ENCODE assay signal across 15 cellular contexts in genomic region chr6:160810238-160810637, GRCh38.
DNase-seq lines count a peak whose midpoint lies in the region; ATAC-seq and TF ChIP-seq lines count a peak whose summit lies in the region.
"Had no signal": no experiment of that assay in that cellular context is flagged by ENCODE, and none has a peak within 500 bp of the region (broad histone marks: within the 10 kb centered on the region; RNA-seq: fewer than 3 reads in every experiment).

No MANE protein-coding gene starts in this region.

- H3K27me3 Mint-ChIP-seq in neural progenitor cell (ENCODE audit: insufficient read depth, low read depth), result peaks cover 2% of the 10 kb centered on the region

- no peak overlapping the region for H3K4me3 ChIP-seq in neural progenitor cell
- no peak overlapping the region for H3K4me3 ChIP-seq in esophagus squamous epithelium
- no peak overlapping the region for H3K4me3 ChIP-seq in mesenchymal stem cell (ENCODE audit: insufficient read depth in 1 of 2, low read depth in 1 of 2, low read length in 2 of 2)
- H3K4me3 ChIP-seq: SJCRH30 had no signal

- no peak overlapping the region for H3K9ac ChIP-seq in neural progenitor cell
- H3K9ac ChIP-seq in mesenchymal stem cell (ENCODE audit: low read length), result no peak overlapping the region

- H2BK12ac ChIP-seq in mesenchymal stem cell (ENCODE audit: low read length in 2 of 2), result no peak overlapping the region

- H3K79me1 ChIP-seq in mesenchymal stem cell (replicated peaks; ENCODE audit: low read length, poor library complexity, severe bottlenecking), result no peaks in the 10 kb centered on the region

- H3K4me1 ChIP-seq in neural progenitor cell (no peaks in the 10 kb centered on the region), esophagus squamous epithelium (peaks cover 0 to 5% (median 0%) of the 10 kb centered on the region in 3 donors), mesenchymal stem cell (ENCODE audit: control insufficient read depth, insufficient read depth, low read depth, low read length) (no peaks in the 10 kb centered on the region)
- H3K4me1 ChIP-seq: SJCRH30 had no signal

- H3K9me3 ChIP-seq in neural progenitor cell (ENCODE audit: low read depth) (no peaks in the 10 kb centered on the region), esophagus squamous epithelium (no peaks in the 10 kb centered on the region), mesenchymal stem cell (ENCODE audit: control insufficient read depth, low read length) (no peaks in the 10 kb centered on the region)
- H3K9me3 ChIP-seq: SJCRH30 had no signal

- H2AFZ ChIP-seq in neural progenitor cell (replicated peaks) (peak overlapping the region; percentile 59), mesenchymal stem cell (ENCODE audit: low read depth, low read length) (no peak overlapping the region)

- TF ChIP-seq POLR2A in esophagus squamous epithelium (IDR thresholded peaks at IDR 0.05), result no peak

- H3K14ac ChIP-seq in mesenchymal stem cell (ENCODE audit: low read length in 2 of 2), result no peak overlapping the region

- H2AK5ac ChIP-seq in mesenchymal stem cell (ENCODE audit: low read length, severe bottlenecking), result no peak overlapping the region

- H3K36me3 ChIP-seq in neural progenitor cell, result no peaks in the 10 kb centered on the region
- H3K36me3 ChIP-seq in esophagus squamous epithelium, result no peaks in the 10 kb centered on the region
- no peaks in the 10 kb centered on the region for H3K36me3 ChIP-seq in mesenchymal stem cell (ENCODE audit: control insufficient read depth in 1 of 2, insufficient read depth in 2 of 2, low read depth in 1 of 2, low read length in 2 of 2)

- WGBS in esophagus squamous epithelium, 2 donors, result 30% methylated on average over 3 of the region's 3 CpGs
- WGBS in mesenchymal stem cell, result 62% methylated on average over 1 of the region's 3 CpGs

- peaks cover 4% of the 10 kb centered on the region for H3K4me1 Mint-ChIP-seq in neural progenitor cell
- H3K4me1 Mint-ChIP-seq: CD8-positive, alpha-beta memory T cell had no signal

- H3K79me2 ChIP-seq in neural progenitor cell (ENCODE audit: low read depth), result no peaks in the 10 kb centered on the region

- no peak overlapping the region for H2BK5ac ChIP-seq in mesenchymal stem cell (ENCODE audit: low read depth, low read length, poor library complexity, severe bottlenecking)

- H3K4ac ChIP-seq in mesenchymal stem cell (ENCODE audit: low read depth in 1 of 2, low read length in 2 of 2), result no peak overlapping the region

- H3K4me2 ChIP-seq in neural progenitor cell (no peak overlapping the region), mesenchymal stem cell (ENCODE audit: low read length, poor library complexity, severe bottlenecking) (no peak overlapping the region)

- peaks cover 4% of the 10 kb centered on the region for H3F3A ChIP-seq in neural progenitor cell (ENCODE audit: low read depth)

- H3K27ac Mint-ChIP-seq in neural progenitor cell, result no peak overlapping the region

- no peak overlapping the region for H2BK15ac ChIP-seq in mesenchymal stem cell (ENCODE audit: low read depth, poor library complexity, severe bottlenecking)

- H3K18ac ChIP-seq in mesenchymal stem cell (ENCODE audit: low read depth in 1 of 2, low read length in 2 of 2), result no peak overlapping the region

- H3K27ac ChIP-seq in neural progenitor cell (no peak overlapping the region), esophagus squamous epithelium (no peak overlapping the region), mesenchymal stem cell (ENCODE audit: low read length, poor library complexity, severe bottlenecking) (no peak overlapping the region)
- H3K27ac ChIP-seq: SJCRH30 had no signal

- no peak overlapping the region for H3K4me3 Mint-ChIP-seq in neural progenitor cell
- H3K4me3 Mint-ChIP-seq: CD8-positive, alpha-beta memory T cell had no signal

- no peak overlapping the region for H3K23ac ChIP-seq in mesenchymal stem cell (ENCODE audit: low read length in 2 of 2)

- H4K20me1 ChIP-seq in neural progenitor cell (ENCODE audit: low read depth), result no peaks in the 10 kb centered on the region

- peak; percentile 7 for ATAC-seq in GM21360 (IDR thresholded peaks at IDR 0.05; ENCODE audit: unreplicated experiment)
- ATAC-seq in omental fat pad (ENCODE audit: low FRiP score), result no peak

- no peak overlapping the region for H2BK120ac ChIP-seq in mesenchymal stem cell (ENCODE audit: low read depth, low read length)

- DNase-seq in NCI-H1417 treated with DMSO at 0.1 percent for 48 hours (lab: John Stamatoyannopoulos, UW), result peak; percentile 14
- DNase-seq in SHP77 (lab: John Stamatoyannopoulos, UW), result peak; percentile 12 to 34
- no peak for DNase-seq in neural progenitor cell (ENCODE audit: low spot score)
- no peak for DNase-seq in esophagus squamous epithelium (lab: John Stamatoyannopoulos, UW)
- DNase-seq in omental fat pad (ENCODE audit: low spot score), result no peak
- no peak for DNase-seq in mesenchymal stem cell
- DNase-seq: CD8-positive, alpha-beta memory T cell; EL; NCI-H1092 treated with DMSO at 0.1 percent for 48 hours; NCI-H2029 treated with DMSO at 0.1 percent for 48 hours; NCI-H2227 treated with DMSO at 0.1 percent for 48 hours; NCI-H526; SJCRH30; SW 1271 had no signal

- H3K36me3 Mint-ChIP-seq in neural progenitor cell, result no peaks in the 10 kb centered on the region
- H3K36me3 Mint-ChIP-seq: CD8-positive, alpha-beta memory T cell had no signal

- no peak overlapping the region for H4K8ac ChIP-seq in mesenchymal stem cell (ENCODE audit: low read length)

- TF ChIP-seq CTCF in neural progenitor cell (IDR thresholded peaks at IDR 0.05) (no peak), esophagus squamous epithelium (IDR thresholded peaks at IDR 0.05) (no peak), omental fat pad (IDR thresholded peaks at IDR 0.05) (no peak)

- H3K27me3 ChIP-seq in neural progenitor cell (no peaks in the 10 kb centered on the region), esophagus squamous epithelium (no peaks in the 10 kb centered on the region), mesenchymal stem cell (ENCODE audit: control insufficient read depth in 1 of 2, insufficient read depth in 1 of 2, low read length in 2 of 2) (no peaks in the 10 kb centered on the region)

- intact Hi-C loops in esophagus squamous epithelium (cut with DNase I), result no loop called here

- H4K91ac ChIP-seq in mesenchymal stem cell (ENCODE audit: low read length), result no peak overlapping the region

- H3K9me3 Mint-ChIP-seq in neural progenitor cell, result no peaks in the 10 kb centered on the region
- H3K9me3 Mint-ChIP-seq: CD8-positive, alpha-beta memory T cell had no signal

Comparison
In these comparisons a context has a peak if more than half of its experiments do, and no peak if none do; other contexts are left out.
1. DNase-seq: peak in NCI-H1417 treated with DMSO at 0.1 percent for 48 hours (single experiment) and SHP77 (2 of 2); none in neural progenitor cell (single experiment), esophagus squamous epithelium (single experiment), omental fat pad (single experiment) and mesenchymal stem cell (single experiment).